5 cellular contexts compared by ENCODE assay signal in the genomic region with DNA sequence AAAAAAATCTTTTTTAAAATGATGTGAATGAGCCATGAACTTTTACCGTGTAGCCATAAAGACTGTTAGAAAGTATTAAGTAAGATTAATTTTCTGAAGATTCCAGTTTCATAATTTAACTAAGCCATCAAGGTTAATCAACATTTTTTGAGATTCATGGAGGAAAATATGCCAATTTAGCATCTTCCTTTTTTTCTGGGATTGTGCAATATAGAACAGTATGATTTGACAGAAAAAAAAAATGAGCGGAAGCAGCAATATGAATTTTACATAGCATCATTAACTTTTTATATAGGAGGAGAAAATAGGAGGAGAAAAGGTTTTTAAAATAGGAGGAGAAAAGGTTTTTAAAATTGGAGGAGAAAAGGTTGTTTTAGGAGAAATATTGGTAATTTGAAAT.
"Had no signal": no experiment of that assay in that cellular context is flagged by ENCODE, and none has a peak within 500 bp of the region (broad histone marks: within the 10 kb centered on the region; RNA-seq: fewer than 3 reads in every experiment).

No MANE protein-coding gene starts in this region.

- H3K4me2 ChIP-seq: KMS-11 had no signal

- DNase-seq: KBM-7, KG1 had no signal

- FAIRE-seq: HTR-8/SVneo had no signal

- H3K27ac ChIP-seq: HL-60, KMS-11 had no signal

- H3K9ac ChIP-seq: KMS-11 had no signal
